ENCODE assay signal across 16 cellular contexts in genomic region chr9:127634698-127635097, GRCh38. TPM values are rescaled to one million over a fixed set of nuclear protein-coding genes. Genes with fewer than 3 reads are reported as not detected.
DNase-seq lines count a peak whose midpoint lies in the region; TF ChIP-seq lines count a peak whose summit lies in the region.
"Had no signal": no experiment of that assay in that cellular context is flagged by ENCODE, and none has a peak within 500 bp of the region (broad histone marks: within the 10 kb centered on the region; RNA-seq: fewer than 3 reads in every experiment).

No MANE protein-coding gene starts in this region.

- intact Hi-C loops in OCI-LY7 (cut with micrococcal nuclease; ENCODE audit: unreplicated experiment), result no loop called here

- no peaks in the 10 kb centered on the region for H3K36me3 ChIP-seq in BE2C
- H3K36me3 ChIP-seq in OCI-LY7 (ENCODE audit: insufficient read depth, low read length), result no peaks in the 10 kb centered on the region

- DNase-seq in BE2C (peak; percentile 39), ELR (ENCODE audit: low read depth) (peak; percentile 54), OCI-LY7 (ENCODE audit: low spot score) (peak; percentile 40), fibroblast of mammary gland (ENCODE audit: low read depth) (peak; percentile 10), SK-N-DZ (ENCODE audit: low spot score) (no peak), NOMO-1 treated with dmso at 0.1 percent for 144 hours (lab: John Stamatoyannopoulos, UW; ENCODE audit: unreplicated experiment) (no peak), inferior parietal cortex (ENCODE audit: extremely low spot score) (no peak), HuH-7.5 (ENCODE audit: low spot score) (no peak)
- DNase-seq: activated T-cell treated with anti-CD3 and anti-CD28 coated beads, Interleukin-2, amount 50 U/mL, for 72 hours; CD4-positive, CD25-positive, alpha-beta regulatory T cell; kidney glomerular epithelial cell; NCI-H1092 treated with DMSO at 0.1 percent for 48 hours; nephron progenitor cell had no signal

- TF ChIP-seq CTCF in BE2C (IDR thresholded peaks at IDR 0.05; ENCODE audit: low read depth, low read length) (peak; percentile 48), OCI-LY7 (conservative IDR thresholded peaks at IDR 0.05; ENCODE audit: low read length) (peak; percentile 67), fibroblast of mammary gland (conservative IDR thresholded peaks at IDR 0.05; ENCODE audit: control insufficient read depth, insufficient read depth, low read depth, low read length) (no peak)

- no peak overlapping the region for H3K4me2 ChIP-seq in OCI-LY7 (ENCODE audit: low read length)
- H3K4me2 ChIP-seq: smooth muscle cell had no signal

- H3K79me2 ChIP-seq in OCI-LY7 (ENCODE audit: insufficient read depth, low read depth, low read length), result no peaks in the 10 kb centered on the region

- H3K9me3 ChIP-seq in BE2C (no peaks in the 10 kb centered on the region), OCI-LY7 (ENCODE audit: low read length) (no peaks in the 10 kb centered on the region)

- H4K20me1 ChIP-seq in OCI-LY7 (ENCODE audit: insufficient read depth, low read length), result no peaks in the 10 kb centered on the region

- BruUV-seq in OCI-LY7 (replicated peaks; lab: Mats Ljungman, UMichigan), result no TSS peak

- H3K4me3 ChIP-seq in BE2C (ENCODE audit: low read depth, low read length), result no peak overlapping the region
- no peak overlapping the region for H3K4me3 ChIP-seq in OCI-LY7 (ENCODE audit: low read depth, low read length, poor library complexity, severe bottlenecking)
- no peak overlapping the region for H3K4me3 ChIP-seq in fibroblast of mammary gland (ENCODE audit: control insufficient read depth, low read depth, low read length)
- H3K4me3 ChIP-seq: smooth muscle cell had no signal

- POLR2A ChIA-PET in OCI-LY7 (lab: Charles Lee), result no interaction called here

- H3K4me1 ChIP-seq in BE2C (no peaks in the 10 kb centered on the region; the same call in none of the 2 replicates), OCI-LY7 (ENCODE audit: insufficient read depth, low read length, poor library complexity, severe bottlenecking) (no peaks in the 10 kb centered on the region)

- no peak overlapping the region for H3K27ac ChIP-seq in OCI-LY7 (ENCODE audit: low read depth, low read length, poor library complexity, severe bottlenecking)
- H3K27ac ChIP-seq: HL-60, SK-N-MC had no signal

- H3K27me3 ChIP-seq in BE2C, result no peaks in the 10 kb centered on the region

- H2AFZ ChIP-seq in OCI-LY7 (ENCODE audit: low read length), result no peak overlapping the region

- CTCF ChIA-PET in OCI-LY7 (lab: Charles Lee; ENCODE audit: unreplicated experiment), result no interaction called here

- no peaks in the 10 kb centered on the region for H3K9me2 ChIP-seq in OCI-LY7 (ENCODE audit: insufficient read depth, low read length)

RNA-seq across cellular contexts. Expression of gene STXBP1, which starts 22.6 kb away (rescaled TPM):
- 118 TPM for polyA plus RNA-seq in BE2C (2012; ENCODE audit: insufficient read depth, insufficient read length, low read depth)
- total RNA-seq in OCI-LY7 (2014; rRNA removed; shearing (Covaris generic)), result 3.7 and 4.1 TPM in 2 replicates
- total RNA-seq in OCI-LY7 (2022), result 20.4 and 22.1 TPM in 2 replicates
- polyA plus RNA-seq in SK-N-DZ (2014; cell fraction: cytosol; rRNA removed), result 39.9 and 64.1 TPM in 2 replicates
- 25.0 and 104 TPM in 2 replicates for polyA plus RNA-seq in SK-N-DZ (2014; cell fraction: nucleus; rRNA removed)

Comparison
In these comparisons a context has a peak if more than half of its experiments do, and no peak if none do; other contexts are left out.
1. DNase-seq: peak in BE2C (single experiment), ELR (single experiment), OCI-LY7 (single experiment) and fibroblast of mammary gland (single experiment); none in SK-N-DZ (single experiment), NOMO-1 treated with dmso at 0.1 percent for 144 hours (single experiment), inferior parietal cortex (single experiment) and HuH-7.5 (single experiment).